In the genomic region with DNA sequence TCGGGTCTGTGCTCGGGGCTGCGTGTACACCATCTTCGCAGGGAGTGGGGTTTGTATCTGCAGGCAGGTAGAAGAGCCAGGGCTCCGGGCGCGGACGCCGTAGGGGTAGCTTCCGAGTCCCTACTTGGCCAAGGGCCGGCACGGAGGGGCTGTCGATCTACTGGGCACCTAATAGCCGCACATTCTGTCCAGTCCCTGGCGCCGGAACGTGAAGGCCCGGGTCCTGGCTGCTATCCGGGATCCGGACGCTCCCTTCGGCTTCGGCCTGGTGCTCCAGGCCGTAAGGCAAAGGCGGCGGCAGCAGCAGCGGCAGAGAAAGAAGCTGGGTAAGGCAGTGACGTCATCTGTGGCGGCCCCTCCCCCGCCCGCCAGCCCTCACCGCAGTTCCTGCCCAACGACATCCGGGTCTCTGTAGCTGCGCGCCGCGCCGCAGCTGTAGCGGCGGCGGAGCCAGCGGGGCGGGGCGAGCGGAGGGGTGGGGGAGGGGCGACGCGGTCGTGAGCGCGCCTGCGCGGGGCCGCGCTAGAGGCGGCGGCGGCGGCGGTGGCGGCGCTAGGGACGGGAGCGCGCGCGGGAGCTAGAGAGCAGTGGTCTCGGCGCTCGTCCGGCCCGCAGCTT, we compare ENCODE assay signal across 8 cellular contexts. TPM values are rescaled to one million over a fixed set of nuclear protein-coding genes. Genes with fewer than 3 reads are reported as not detected.
A peak's percentile ranks its signal among the peaks of the same experiment; 100 is the strongest.
DNase-seq lines count a peak whose midpoint lies in the region; ATAC-seq and TF ChIP-seq lines count a peak whose summit lies in the region.

A gene (plus strand): TSS at position 525 of the 618 bp plus-strand sequence. CDS start 33,483 bp downstream, outside the sequence.

- intact Hi-C loops in activated T-helper 2 cell treated with anti-CD3 and anti-CD28 coated beads, Interferon-gamma antibody, Interleukin-2, Interleukin-4, amounts not matched to agents 10 μg/mL and 5 μg/mL and 100 μg/mL, durations not matched to agents 14 hours and 24 hours and 36 hours (cut with micrococcal nuclease): loop anchor here (1.0 to 5.0 kb wide), 7 partner anchors 42 to 1514 kb away; a partner anchor contains a TSS
- intact Hi-C loops in natural killer cell (cut with micrococcal nuclease): loop anchor here (1.0 to 5.0 kb wide), 4 partner anchors 85 to 1513 kb away; a partner anchor contains a TSS

- peak within 1 kb of the TSS; percentile 78 for H3K4me3 ChIP-seq in LNCaP clone FGC (ENCODE audit: low read depth, low read length)
- peak within 1 kb of the TSS; percentile 100 for H3K4me3 ChIP-seq in RWPE2 (ENCODE audit: severe bottlenecking)

- H3K27me3 Mint-ChIP-seq in activated T-helper 2 cell treated with anti-CD3 and anti-CD28 coated beads, Interferon-gamma antibody, Interleukin-2, Interleukin-4, amounts not matched to agents 10 μg/mL and 5 μg/mL and 100 μg/mL, durations not matched to agents 14 hours and 24 hours and 36 hours (ENCODE audit: low read depth): no peaks in the 10 kb centered on the region
- H3K27me3 Mint-ChIP-seq in natural killer cell (ENCODE audit: low read depth in 2 of 2): peaks cover 0 to 2% of the 10 kb centered on the region in 2 donors

- H3K27ac Mint-ChIP-seq in activated T-helper 2 cell treated with anti-CD3 and anti-CD28 coated beads, Interferon-gamma antibody, Interleukin-2, Interleukin-4, amounts not matched to agents 10 μg/mL and 5 μg/mL and 100 μg/mL, durations not matched to agents 14 hours and 24 hours and 36 hours: peak within 1 kb of the TSS; percentile 100
- H3K27ac Mint-ChIP-seq in natural killer cell: peak within 1 kb of the TSS; percentile 100

- H3K36me3 ChIP-seq in RWPE2 (ENCODE audit: low read depth): peaks cover 11% of the 10 kb centered on the region

- ATAC-seq in RWPE2 (ENCODE audit: low read depth) (peak; percentile 71), natural killer cell (peak; percentile 69 to 91 (median 76))

- TF ChIP-seq CTCF in LNCaP clone FGC (IDR thresholded peaks at IDR 0.05; ENCODE audit: control insufficient read depth, extremely low read depth, insufficient read depth) (0 out of 2 replicates have a peak, but pooled peaks have one; percentile 1), RWPE2 (IDR thresholded peaks at IDR 0.05; ENCODE audit: poor library complexity, severe bottlenecking) (no peak), natural killer cell (IDR thresholded peaks at IDR 0.05) (no peak)

- H3K27me3 ChIP-seq in RWPE2 (ENCODE audit: insufficient read depth, poor library complexity, severe bottlenecking): no peaks in the 10 kb centered on the region

- H3K9me3 Mint-ChIP-seq in activated T-helper 2 cell treated with anti-CD3 and anti-CD28 coated beads, Interferon-gamma antibody, Interleukin-2, Interleukin-4, amounts not matched to agents 10 μg/mL and 5 μg/mL and 100 μg/mL, durations not matched to agents 14 hours and 24 hours and 36 hours: no peaks in the 10 kb centered on the region
- H3K9me3 Mint-ChIP-seq in natural killer cell: no peaks in the 10 kb centered on the region

- H3K36me3 Mint-ChIP-seq in activated T-helper 2 cell treated with anti-CD3 and anti-CD28 coated beads, Interferon-gamma antibody, Interleukin-2, Interleukin-4, amounts not matched to agents 10 μg/mL and 5 μg/mL and 100 μg/mL, durations not matched to agents 14 hours and 24 hours and 36 hours (ENCODE audit: low read depth): peaks cover 19% of the 10 kb centered on the region
- no peaks in the 10 kb centered on the region for H3K36me3 Mint-ChIP-seq in natural killer cell

- H3K4me1 ChIP-seq in RWPE2 (ENCODE audit: insufficient read depth, poor library complexity, severe bottlenecking): peaks cover 31% of the 10 kb centered on the region

- peaks cover 47% of the 10 kb centered on the region for H3K4me1 Mint-ChIP-seq in activated T-helper 2 cell treated with anti-CD3 and anti-CD28 coated beads, Interferon-gamma antibody, Interleukin-2, Interleukin-4, amounts not matched to agents 10 μg/mL and 5 μg/mL and 100 μg/mL, durations not matched to agents 14 hours and 24 hours and 36 hours (ENCODE audit: low read depth)
- H3K4me1 Mint-ChIP-seq in natural killer cell: peaks cover 52 to 53% of the 10 kb centered on the region in 2 donors

- DNase-seq in EH (ENCODE audit: low read depth) (peak; percentile 95), H4 (ENCODE audit: low spot score) (peak; percentile 90), LNCaP clone FGC (ENCODE audit: low read depth) (peak; percentile 83), RWPE2 (ENCODE audit: low spot score) (peak; percentile 96), fibroblast of peridontal ligament (ENCODE audit: extremely low read depth) (peak; percentile 93), natural killer cell (peak; percentile 94)
- DNase-seq in activated T-helper 2 cell treated with anti-CD3 and anti-CD28 coated beads, Interferon-gamma antibody, Interleukin-2, Interleukin-4, amounts not matched to agents 10 μg/mL and 5 μg/mL and 100 μg/mL, durations not matched to agents 14 hours and 24 hours and 36 hours (ENCODE audit: low spot score): peak; percentile 91
- peak; percentile 91 to 95 (median 94) for DNase-seq in stimulated activated naive CD4-positive, alpha-beta T cell (lab: John Stamatoyannopoulos, UW)

- H3K9me3 ChIP-seq in RWPE2 (ENCODE audit: severe bottlenecking): no peaks in the 10 kb centered on the region

- peak within 1 kb of the TSS; percentile 95 for H3K4me3 Mint-ChIP-seq in activated T-helper 2 cell treated with anti-CD3 and anti-CD28 coated beads, Interferon-gamma antibody, Interleukin-2, Interleukin-4, amounts not matched to agents 10 μg/mL and 5 μg/mL and 100 μg/mL, durations not matched to agents 14 hours and 24 hours and 36 hours (ENCODE audit: low read depth)
- H3K4me3 Mint-ChIP-seq in natural killer cell: peak within 1 kb of the TSS; percentile 99

- peak within 1 kb of the TSS; percentile 74 for H3K27ac ChIP-seq in RWPE2 (ENCODE audit: poor library complexity, severe bottlenecking)

RNA-seq across cellular contexts. Expression of the gene that starts here (rescaled TPM):
- total RNA-seq in H4 (2014; rRNA removed; shearing (Covaris generic)): 22.1 and 24.9 TPM in 2 replicates
- 45.7 and 48.2 TPM in 2 replicates for total RNA-seq in activated T-helper 2 cell treated with anti-CD3 and anti-CD28 coated beads, Interferon-gamma antibody, Interleukin-2, Interleukin-4, amounts not matched to agents 10 μg/mL and 5 μg/mL and 100 μg/mL, durations not matched to agents 14 hours and 24 hours and 36 hours
- total RNA-seq in natural killer cell: 100 to 1,000 TPM; 118 to 126 (median 119) TPM

Comparison
In these comparisons a context has a peak if more than half of its experiments do, and no peak if none do; other contexts are left out.
1. Peak in every context shown above with its lines: DNase-seq, ATAC-seq, H3K4me3 ChIP-seq and H3K27ac ChIP-seq.